In the genomic region with DNA sequence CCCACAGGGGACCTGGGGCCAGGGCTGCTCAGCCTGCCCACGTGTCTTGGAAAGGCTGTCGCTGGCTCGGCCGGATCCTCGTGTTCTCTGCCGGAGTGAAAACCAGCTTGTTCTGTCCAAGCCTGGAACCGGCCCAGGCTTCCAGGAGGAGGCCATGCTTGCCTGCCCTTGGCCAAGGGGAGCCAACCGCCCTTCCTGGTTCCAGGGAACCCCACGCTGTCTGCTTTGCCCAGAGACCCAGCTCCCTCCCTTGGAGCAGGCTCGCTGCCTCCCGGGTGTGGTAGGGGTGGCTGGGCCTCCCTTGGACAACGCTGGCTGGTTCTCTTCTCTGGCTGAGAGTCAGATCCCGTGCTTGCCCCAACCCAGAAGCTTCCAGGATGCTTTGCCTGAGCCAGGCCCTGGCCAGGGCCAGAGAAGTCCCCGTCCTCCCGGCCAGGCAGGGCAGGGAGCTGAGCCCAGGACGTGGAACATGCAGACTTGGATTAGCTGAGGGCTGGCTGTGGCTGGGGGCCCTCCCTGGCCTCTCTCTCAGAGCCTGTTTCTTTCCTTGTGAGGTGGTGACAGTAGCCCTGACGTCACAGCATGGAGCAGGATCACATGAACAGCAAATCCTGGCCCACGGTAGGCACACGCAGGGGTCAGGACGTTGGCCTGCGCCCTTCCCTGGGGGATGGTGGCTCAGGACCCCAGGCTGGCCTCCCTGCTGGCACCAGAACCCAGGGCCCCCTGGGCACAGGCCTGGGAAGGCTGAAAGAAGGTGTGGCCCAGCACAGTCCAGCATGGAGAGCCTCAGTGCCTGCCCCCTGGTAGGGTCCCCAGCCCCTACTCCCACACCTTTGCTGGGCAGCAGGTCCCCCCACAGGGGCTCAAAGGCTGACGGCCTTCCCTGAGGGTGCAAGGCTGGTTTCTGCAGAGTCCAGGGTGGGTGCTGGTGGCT, we compare ENCODE assay signal across 11 cellular contexts.
A peak's percentile ranks its signal among the peaks of the same experiment; 100 is the strongest.
DNase-seq lines count a peak whose midpoint lies in the region; ATAC-seq and TF ChIP-seq lines count a peak whose summit lies in the region.
"Had no signal": no experiment of that assay in that cellular context is flagged by ENCODE, and none has a peak within 500 bp of the region (broad histone marks: within the 10 kb centered on the region; RNA-seq: fewer than 3 reads in every experiment).

No MANE protein-coding gene starts in this region.

- peak; percentile 49 for TF ChIP-seq EP300 in gastroesophageal sphincter (IDR thresholded peaks at IDR 0.05)

- H3K9me3 ChIP-seq in gastroesophageal sphincter (no peaks in the 10 kb centered on the region), muscle layer of colon (ENCODE audit: low read length) (no peaks in the 10 kb centered on the region), thyroid gland (no peaks in the 10 kb centered on the region)

- no peaks in the 10 kb centered on the region for H3K27me3 ChIP-seq in gastroesophageal sphincter
- no peaks in the 10 kb centered on the region for H3K27me3 ChIP-seq in muscle layer of colon (ENCODE audit: control insufficient read depth in 1 of 2, insufficient read depth in 2 of 2, low read length in 2 of 2)
- no peaks in the 10 kb centered on the region for H3K27me3 ChIP-seq in thyroid gland

- H3K9ac ChIP-seq in muscle layer of colon (ENCODE audit: low read length): peak overlapping the region; percentile 6
- H3K9ac ChIP-seq: parathyroid adenoma had no signal

- intact Hi-C loops in thyroid gland (cut with DNase I): loop anchor here (5.0 kb wide), 1 partner anchor 73 kb away; the partner anchor contains the start of gene INPP5A

- DNase-seq in thyroid gland (peak; percentile 98), DMS114 treated with DMSO at 0.1 percent for 48 hours (lab: John Stamatoyannopoulos, UW; ENCODE audit: unreplicated experiment) (no peak)
- no peak for DNase-seq in activated CD4-positive, alpha-beta T cell treated with anti-CD3 and anti-CD28 coated beads for 48 hours
- DNase-seq in NK-92 treated with Interleukin-12 subunit alpha and Interleukin-12 subunit beta, amount 100 ng/mL, for 24 hours (lab: John Stamatoyannopoulos, UW): no peak

- peak; percentile 87 for ATAC-seq in gastroesophageal sphincter
- ATAC-seq in HG03045 (IDR thresholded peaks at IDR 0.05; ENCODE audit: unreplicated experiment): no peak
- ATAC-seq: activated T-helper 17 cell treated with anti-CD3 and anti-CD28 coated beads, Interleukin-2, amount 50 U/mL, for 72 hours had no signal

- WGBS in gastroesophageal sphincter (ENCODE audit: low coverage in 1 of 2), 2 donors: no CpG with 5 or more reads among the region's 22 CpGs
- WGBS in thyroid gland, 2 donors: 30 to 43% methylated on average over 5 to 11 of the region's 22 CpGs

- TF ChIP-seq POLR2A in gastroesophageal sphincter (IDR thresholded peaks at IDR 0.05) (peak in 1 of 2 donors; percentile 35), thyroid gland (IDR thresholded peaks at IDR 0.05) (no peak)

- H3K4me3 ChIP-seq in gastroesophageal sphincter: peak overlapping the region in 1 of 2 donors; percentile 16
- no peak overlapping the region for H3K4me3 ChIP-seq in muscle layer of colon (ENCODE audit: low read depth in 1 of 2, low read length in 2 of 2)
- H3K4me3 ChIP-seq in thyroid gland (replicated peaks in 1 of 3): no peak overlapping the region

- TF ChIP-seq CTCF in gastroesophageal sphincter (IDR thresholded peaks at IDR 0.05) (no peak), thyroid gland (IDR thresholded peaks at IDR 0.05) (no peak)

- H3K27ac ChIP-seq in angular gyrus (ENCODE audit: low read depth, low read length) (peak overlapping the region; percentile 68), gastroesophageal sphincter (peak overlapping the region; percentile 88 to 98 (median 96)), muscle layer of colon (ENCODE audit: low read depth, low read length) (peak overlapping the region; percentile 89), thyroid gland (peak overlapping the region; percentile 85 to 91 (median 89))
- H3K27ac ChIP-seq: epithelial cell of prostate, parathyroid adenoma had no signal

- H3K4me1 ChIP-seq in gastroesophageal sphincter: peaks cover 24 to 99% (median 64%) of the 10 kb centered on the region in 3 donors
- peaks cover 35% of the 10 kb centered on the region for H3K4me1 ChIP-seq in muscle layer of colon (ENCODE audit: insufficient read depth, low read length)
- peaks cover 19 to 44% of the 10 kb centered on the region in 2 donors for H3K4me1 ChIP-seq in thyroid gland
- H3K4me1 ChIP-seq: parathyroid adenoma had no signal

- H3K36me3 ChIP-seq in gastroesophageal sphincter: no peaks in the 10 kb centered on the region
- no peaks in the 10 kb centered on the region for H3K36me3 ChIP-seq in muscle layer of colon (ENCODE audit: insufficient read depth, low read length)
- H3K36me3 ChIP-seq in thyroid gland: no peaks in the 10 kb centered on the region

Comparison
In these comparisons a context has a peak if more than half of its experiments do, and no peak if none do; other contexts are left out.
1. DNase-seq: peak in thyroid gland (2 of 2); none in DMS114 treated with DMSO at 0.1 percent for 48 hours (single experiment), activated CD4-positive, alpha-beta T cell treated with anti-CD3 and anti-CD28 coated beads for 48 hours (single experiment) and NK-92 treated with Interleukin-12 subunit alpha and Interleukin-12 subunit beta, amount 100 ng/mL, for 24 hours (single experiment).
2. Peak in every context shown above with its lines, with median percentiles within 50 percentile points of each other: H3K27ac ChIP-seq.